1 cellular context compared by ENCODE assay signal in genomic region chr1:188594542-188595235, GRCh38.
TF ChIP-seq lines count a peak whose summit lies in the region.

No MANE protein-coding gene starts in this region.

TF ChIP-seq in WTC11, 78 proteins besides CTCF, POLR2A, EP300 and RAD21 (continued from another document):
- TF ChIP-seq, protein P1, sequence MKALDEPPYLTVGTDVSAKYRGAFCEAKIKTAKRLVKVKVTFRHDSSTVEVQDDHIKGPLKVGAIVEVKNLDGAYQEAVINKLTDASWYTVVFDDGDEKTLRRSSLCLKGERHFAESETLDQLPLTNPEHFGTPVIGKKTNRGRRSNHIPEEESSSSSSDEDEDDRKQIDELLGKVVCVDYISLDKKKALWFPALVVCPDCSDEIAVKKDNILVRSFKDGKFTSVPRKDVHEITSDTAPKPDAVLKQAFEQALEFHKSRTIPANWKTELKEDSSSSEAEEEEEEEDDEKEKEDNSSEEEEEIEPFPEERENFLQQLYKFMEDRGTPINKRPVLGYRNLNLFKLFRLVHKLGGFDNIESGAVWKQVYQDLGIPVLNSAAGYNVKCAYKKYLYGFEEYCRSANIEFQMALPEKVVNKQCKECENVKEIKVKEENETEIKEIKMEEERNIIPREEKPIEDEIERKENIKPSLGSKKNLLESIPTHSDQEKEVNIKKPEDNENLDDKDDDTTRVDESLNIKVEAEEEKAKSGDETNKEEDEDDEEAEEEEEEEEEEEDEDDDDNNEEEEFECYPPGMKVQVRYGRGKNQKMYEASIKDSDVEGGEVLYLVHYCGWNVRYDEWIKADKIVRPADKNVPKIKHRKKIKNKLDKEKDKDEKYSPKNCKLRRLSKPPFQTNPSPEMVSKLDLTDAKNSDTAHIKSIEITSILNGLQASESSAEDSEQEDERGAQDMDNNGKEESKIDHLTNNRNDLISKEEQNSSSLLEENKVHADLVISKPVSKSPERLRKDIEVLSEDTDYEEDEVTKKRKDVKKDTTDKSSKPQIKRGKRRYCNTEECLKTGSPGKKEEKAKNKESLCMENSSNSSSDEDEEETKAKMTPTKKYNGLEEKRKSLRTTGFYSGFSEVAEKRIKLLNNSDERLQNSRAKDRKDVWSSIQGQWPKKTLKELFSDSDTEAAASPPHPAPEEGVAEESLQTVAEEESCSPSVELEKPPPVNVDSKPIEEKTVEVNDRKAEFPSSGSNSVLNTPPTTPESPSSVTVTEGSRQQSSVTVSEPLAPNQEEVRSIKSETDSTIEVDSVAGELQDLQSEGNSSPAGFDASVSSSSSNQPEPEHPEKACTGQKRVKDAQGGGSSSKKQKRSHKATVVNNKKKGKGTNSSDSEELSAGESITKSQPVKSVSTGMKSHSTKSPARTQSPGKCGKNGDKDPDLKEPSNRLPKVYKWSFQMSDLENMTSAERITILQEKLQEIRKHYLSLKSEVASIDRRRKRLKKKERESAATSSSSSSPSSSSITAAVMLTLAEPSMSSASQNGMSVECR (CRISPR knock-in tag; IDR thresholded peaks at IDR 0.05; ENCODE audit: borderline replicate concordance), result no peak
- TF ChIP-seq, protein P2, sequence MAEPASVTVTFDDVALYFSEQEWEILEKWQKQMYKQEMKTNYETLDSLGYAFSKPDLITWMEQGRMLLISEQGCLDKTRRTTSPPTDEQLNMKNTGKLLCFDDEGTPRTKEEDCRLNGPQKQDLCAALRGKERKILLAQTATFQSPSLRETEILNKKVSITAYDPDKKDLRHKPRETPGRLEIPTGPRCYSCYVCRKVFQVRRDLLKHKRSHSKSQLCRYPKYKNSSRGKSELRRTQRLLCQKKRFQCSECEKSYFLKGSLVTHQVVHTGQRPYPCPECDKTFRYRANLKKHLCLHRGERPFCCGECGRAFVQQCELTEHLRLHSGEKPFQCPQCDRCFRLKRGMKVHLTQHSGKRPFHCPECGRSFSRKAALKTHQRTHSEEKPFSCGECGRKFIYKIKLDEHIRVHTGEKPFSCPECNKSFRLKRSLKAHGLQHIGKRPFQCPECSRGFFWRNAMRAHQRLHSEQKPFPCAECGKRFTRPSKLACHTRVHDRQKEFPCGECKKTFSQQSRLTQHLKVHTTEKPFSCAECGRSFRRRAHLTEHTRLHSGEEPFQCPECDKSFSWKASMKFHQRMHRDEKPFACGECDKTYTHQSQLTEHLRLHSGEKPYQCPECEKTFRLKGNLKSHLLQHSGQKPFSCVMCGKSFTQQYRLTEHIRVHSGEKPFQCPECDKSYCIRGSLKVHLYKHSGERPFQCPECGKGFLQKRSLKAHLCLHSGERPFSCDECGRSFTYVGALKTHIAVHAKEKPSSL (CRISPR knock-in tag; conservative IDR thresholded peaks at IDR 0.05), result no peak
- TF ChIP-seq, protein P3, sequence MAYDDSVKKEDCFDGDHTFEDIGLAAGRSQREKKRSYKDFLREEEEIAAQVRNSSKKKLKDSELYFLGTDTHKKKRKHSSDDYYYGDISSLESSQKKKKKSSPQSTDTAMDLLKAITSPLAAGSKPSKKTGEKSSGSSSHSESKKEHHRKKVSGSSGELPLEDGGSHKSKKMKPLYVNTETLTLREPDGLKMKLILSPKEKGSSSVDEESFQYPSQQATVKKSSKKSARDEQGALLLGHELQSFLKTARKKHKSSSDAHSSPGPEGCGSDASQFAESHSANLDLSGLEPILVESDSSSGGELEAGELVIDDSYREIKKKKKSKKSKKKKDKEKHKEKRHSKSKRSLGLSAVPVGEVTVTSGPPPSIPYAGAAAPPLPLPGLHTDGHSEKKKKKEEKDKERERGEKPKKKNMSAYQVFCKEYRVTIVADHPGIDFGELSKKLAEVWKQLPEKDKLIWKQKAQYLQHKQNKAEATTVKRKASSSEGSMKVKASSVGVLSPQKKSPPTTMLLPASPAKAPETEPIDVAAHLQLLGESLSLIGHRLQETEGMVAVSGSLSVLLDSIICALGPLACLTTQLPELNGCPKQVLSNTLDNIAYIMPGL (CRISPR knock-in tag; IDR thresholded peaks at IDR 0.05), result no peak
- TF ChIP-seq STAT6 (CRISPR knock-in tag; conservative IDR thresholded peaks at IDR 0.05; ENCODE audit: low read depth), result no peak
- no peak for TF ChIP-seq IRF1 (CRISPR knock-in tag; IDR thresholded peaks at IDR 0.05)
